Comparison of ENCODE assay signal across 16 cellular contexts in the genomic region with DNA sequence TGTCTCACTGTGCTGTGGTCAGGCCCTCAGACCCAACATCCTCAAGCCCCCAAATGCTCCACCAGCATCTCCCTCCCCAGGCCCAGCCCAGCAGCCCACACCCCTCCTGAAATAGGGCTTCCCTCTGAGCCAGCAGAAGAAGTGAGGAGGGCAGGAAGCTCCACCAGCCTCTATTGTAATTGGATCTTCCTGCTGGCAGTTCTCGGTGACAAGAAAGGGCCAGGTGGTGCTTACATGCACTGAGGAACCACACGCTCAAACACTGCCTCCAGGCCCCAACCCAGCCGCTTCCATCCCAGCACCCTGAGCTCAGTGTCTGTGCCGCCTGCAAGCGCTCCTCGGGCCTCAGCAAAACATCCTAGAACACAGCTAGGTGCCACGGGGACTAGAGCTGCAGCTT.
"Had no signal": no experiment of that assay in that cellular context is flagged by ENCODE, and none has a peak within 500 bp of the region (broad histone marks: within the 10 kb centered on the region; RNA-seq: fewer than 3 reads in every experiment).

No MANE protein-coding gene starts in this region.

- H3K9me3 ChIP-seq: adrenal gland, thyroid gland, uterus had no signal

- H3K4me3 Mint-ChIP-seq: activated CD4-positive, alpha-beta memory T cell treated with anti-CD3 and anti-CD28 coated beads for 36 hours; activated naive CD4-positive, alpha-beta T cell treated with anti-CD3 and anti-CD28 coated beads for 36 hours; activated T-helper 17 cell treated with anti-CD3 and anti-CD28 coated beads, Interleukin-2, amount 50 U/mL, for 72 hours; effector memory CD8-positive, alpha-beta T cell; stimulated activated effector memory CD8-positive, alpha-beta T cell treated with anti-CD3 and anti-CD28 coated beads, Interleukin-12 subunit alpha, Interleukin-12 subunit beta, amount 100 ng/mL, for 72 hours had no signal

- DNase-seq: activated CD4-positive, alpha-beta memory T cell treated with anti-CD3 and anti-CD28 coated beads for 36 hours; activated CD4-positive, CD25-positive, alpha-beta regulatory T cell treated with anti-CD3 and anti-CD28 coated beads, Interleukin-2, amount 50 U/mL, for 72 hours; activated naive CD4-positive, alpha-beta T cell treated with anti-CD3 and anti-CD28 coated beads for 36 hours; activated T-cell treated with anti-CD3 and anti-CD28 coated beads for 4 hours; central memory CD4-positive, alpha-beta T cell; cortex of kidney; effector memory CD8-positive, alpha-beta T cell; right cardiac atrium; thyroid gland; uterus had no signal

- H3K4me2 ChIP-seq: hepatocyte, smooth muscle cell had no signal

- H3K27ac Mint-ChIP-seq: activated CD4-positive, alpha-beta memory T cell treated with anti-CD3 and anti-CD28 coated beads for 36 hours; activated naive CD4-positive, alpha-beta T cell treated with anti-CD3 and anti-CD28 coated beads for 36 hours; activated T-helper 17 cell treated with anti-CD3 and anti-CD28 coated beads, Interleukin-2, amount 50 U/mL, for 72 hours; effector memory CD8-positive, alpha-beta T cell; stimulated activated effector memory CD8-positive, alpha-beta T cell treated with anti-CD3 and anti-CD28 coated beads, Interleukin-12 subunit alpha, Interleukin-12 subunit beta, amount 100 ng/mL, for 72 hours had no signal

- H3K27me3 Mint-ChIP-seq: activated CD4-positive, alpha-beta memory T cell treated with anti-CD3 and anti-CD28 coated beads for 36 hours; activated T-helper 17 cell treated with anti-CD3 and anti-CD28 coated beads, Interleukin-2, amount 50 U/mL, for 72 hours; effector memory CD8-positive, alpha-beta T cell had no signal

- H3K9me3 Mint-ChIP-seq: activated CD4-positive, alpha-beta memory T cell treated with anti-CD3 and anti-CD28 coated beads for 36 hours; activated naive CD4-positive, alpha-beta T cell treated with anti-CD3 and anti-CD28 coated beads for 36 hours; activated T-helper 17 cell treated with anti-CD3 and anti-CD28 coated beads, Interleukin-2, amount 50 U/mL, for 72 hours; effector memory CD8-positive, alpha-beta T cell; stimulated activated effector memory CD8-positive, alpha-beta T cell treated with anti-CD3 and anti-CD28 coated beads, Interleukin-12 subunit alpha, Interleukin-12 subunit beta, amount 100 ng/mL, for 72 hours had no signal

- H3K27me3 ChIP-seq: adrenal gland, hepatocyte, thyroid gland, uterus had no signal

- H3K36me3 ChIP-seq: adrenal gland, thyroid gland, uterus had no signal

- H2AFZ ChIP-seq: hepatocyte had no signal

- H3K4me1 ChIP-seq: adrenal gland, thyroid gland, uterus had no signal

- H3K27ac ChIP-seq: adrenal gland, epithelial cell of prostate, hepatocyte, thyroid gland, uterus had no signal

- ATAC-seq: activated T-helper 17 cell treated with anti-CD3 and anti-CD28 coated beads, Interleukin-2, amount 50 U/mL, for 72 hours; effector memory CD8-positive, alpha-beta T cell; right cardiac atrium; stimulated activated effector memory CD8-positive, alpha-beta T cell treated with anti-CD3 and anti-CD28 coated beads, Interleukin-12 subunit alpha, Interleukin-12 subunit beta, amount 100 ng/mL, for 72 hours had no signal

- H3K4me3 ChIP-seq: adrenal gland, hepatocyte, smooth muscle cell, thyroid gland, uterus had no signal
